Comparison of ENCODE assay signal across 17 cellular contexts in the genomic region with DNA sequence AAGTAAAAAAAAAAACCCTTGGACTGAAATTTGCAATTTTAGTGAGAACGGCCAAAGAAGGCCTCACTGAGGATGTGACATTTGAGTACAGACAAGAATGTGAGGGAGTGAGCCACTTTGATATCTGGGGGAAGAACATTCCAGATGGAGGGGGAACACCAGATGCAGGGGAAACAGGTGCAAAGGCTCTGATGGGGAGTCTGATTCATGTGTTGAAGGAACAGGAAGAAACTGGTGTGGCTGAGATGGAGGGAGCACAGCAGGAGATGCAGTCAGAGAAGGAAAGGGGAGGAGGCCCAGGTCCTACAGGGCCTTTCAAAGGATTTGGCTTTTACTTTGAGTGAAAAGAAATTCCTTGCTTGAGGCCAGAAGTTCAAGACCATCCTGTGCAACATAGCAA.
"Had no signal": no experiment of that assay in that cellular context is flagged by ENCODE, and none has a peak within 500 bp of the region (broad histone marks: within the 10 kb centered on the region; RNA-seq: fewer than 3 reads in every experiment).

No MANE protein-coding gene starts in this region.

- H3K4me3 ChIP-seq: coronary artery, heart right ventricle, lung, right atrium auricular region, thyroid gland had no signal

- H3K9me3 ChIP-seq: heart right ventricle, right atrium auricular region, thyroid gland had no signal

- DNase-seq: activated CD4-positive, alpha-beta T cell treated with anti-CD3 and anti-CD28 coated beads, Interleukin-2, amount 50 U/mL, for 1 hour; activated CD4-positive, CD25-positive, alpha-beta regulatory T cell treated with anti-CD3 and anti-CD28 coated beads, Interleukin-2, amount 50 U/mL, for 72 hours; activated CD8-positive, alpha-beta memory T cell treated with anti-CD3 and anti-CD28 coated beads, Interleukin-2, amount 50 U/mL, for 4 hours; activated naive CD4-positive, alpha-beta T cell treated with anti-CD3 and anti-CD28 coated beads, Interleukin-2, amount 10 ng/mL, durations not matched to agents 7 days and 5 days; activated T-cell treated with anti-CD3 and anti-CD28 coated beads, Interleukin-2, amount 50 U/mL, for 4 hours; aorta; brain microvascular endothelial cell; heart right ventricle; islet precursor cell; left colon; stimulated activated CD4-positive, alpha-beta T cell treated with anti-CD3 and anti-CD28 coated beads, Interleukin-2, amount 100 ng/mL, for 24 hours; stimulated activated naive CD4-positive, alpha-beta T cell treated with Interleukin-2 at 50 U/mL for 16 hours; thyroid gland had no signal

- H3K36me3 ChIP-seq: brain microvascular endothelial cell, heart right ventricle, right atrium auricular region, thyroid gland had no signal

- H3K4me1 ChIP-seq: heart right ventricle, right atrium auricular region, thyroid gland had no signal

- H3K27me3 ChIP-seq: brain microvascular endothelial cell, heart right ventricle, right atrium auricular region, thyroid gland had no signal

- H3K27ac ChIP-seq: brain microvascular endothelial cell, coronary artery, heart right ventricle, right atrium auricular region, thyroid gland had no signal

- ATAC-seq: activated T-cell treated with anti-CD3 and anti-CD28 coated beads, Interleukin-2, amount 50 U/mL, for 4 hours; esophagus mucosa; heart right ventricle; left colon had no signal
